Comparison of ENCODE assay signal across 16 cellular contexts in genomic region chr6:14241255-14242070, GRCh38.
A peak's percentile ranks its signal among the peaks of the same experiment; 100 is the strongest.
DNase-seq lines count a peak whose midpoint lies in the region; ATAC-seq lines count a peak whose summit lies in the region.
"Had no signal": no experiment of that assay in that cellular context is flagged by ENCODE, and none has a peak within 500 bp of the region (broad histone marks: within the 10 kb centered on the region; RNA-seq: fewer than 3 reads in every experiment).

No MANE protein-coding gene starts in this region.

- peak overlapping the region; percentile 93 for H3K27ac ChIP-seq in KOPT-K1 (ENCODE audit: low read depth, low read length, poor library complexity, severe bottlenecking)
- H3K27ac ChIP-seq: breast epithelium, thoracic aorta had no signal

- peak overlapping the region; percentile 7 for H3K4me3 Mint-ChIP-seq in stimulated activated memory B cell treated with anti-CD40 and anti-IgM and Interleukin-4, amounts not matched to agents 10 μg/mL and 1 μg/mL and 100 μg/mL, for 72 hours
- H3K4me3 Mint-ChIP-seq in effector memory CD8-positive, alpha-beta T cell = no peak overlapping the region
- H3K4me3 Mint-ChIP-seq: activated naive CD8-positive, alpha-beta T cell treated with anti-CD3 and anti-CD28 coated beads, Interleukin-2, amount 50 U/mL, for 24 hours; natural killer cell; WTC11 had no signal

- peak overlapping the region; percentile 40 for H3K27ac Mint-ChIP-seq in stimulated activated memory B cell treated with anti-CD40 and anti-IgM and Interleukin-4, amounts not matched to agents 10 μg/mL and 1 μg/mL and 100 μg/mL, for 72 hours
- peak overlapping the region in 1 of 2 donors; percentile 17 for H3K27ac Mint-ChIP-seq in effector memory CD8-positive, alpha-beta T cell
- H3K27ac Mint-ChIP-seq: activated naive CD8-positive, alpha-beta T cell treated with anti-CD3 and anti-CD28 coated beads, Interleukin-2, amount 50 U/mL, for 24 hours; natural killer cell; progenitor cell of endocrine pancreas; WTC11 had no signal

- peaks cover 20% of the 10 kb centered on the region for H3K36me3 Mint-ChIP-seq in stimulated activated memory B cell treated with anti-CD40 and anti-IgM and Interleukin-4, amounts not matched to agents 10 μg/mL and 1 μg/mL and 100 μg/mL, for 72 hours
- H3K36me3 Mint-ChIP-seq in effector memory CD8-positive, alpha-beta T cell (ENCODE audit: insufficient read depth) = no peaks in the 10 kb centered on the region
- H3K36me3 Mint-ChIP-seq: natural killer cell had no signal

- peaks cover 32% of the 10 kb centered on the region for H3K4me1 Mint-ChIP-seq in stimulated activated memory B cell treated with anti-CD40 and anti-IgM and Interleukin-4, amounts not matched to agents 10 μg/mL and 1 μg/mL and 100 μg/mL, for 72 hours
- H3K4me1 Mint-ChIP-seq in effector memory CD8-positive, alpha-beta T cell (ENCODE audit: low read depth in 2 of 2) = peaks cover 6% of the 10 kb centered on the region in 2 donors

- intact Hi-C loops in Right ventricle myocardium inferior (cut with DNase I) = no loop called here

- H3K36me3 ChIP-seq in KOPT-K1 (ENCODE audit: insufficient read depth, low read length) = no peaks in the 10 kb centered on the region
- H3K36me3 ChIP-seq: breast epithelium, thoracic aorta had no signal

- peaks cover 19% of the 10 kb centered on the region for H3K9me3 ChIP-seq in KOPT-K1 (ENCODE audit: insufficient read depth, low read length, poor library complexity, severe bottlenecking)
- H3K9me3 ChIP-seq: breast epithelium, thoracic aorta had no signal

- no peaks in the 10 kb centered on the region for H3K9me3 Mint-ChIP-seq in stimulated activated memory B cell treated with anti-CD40 and anti-IgM and Interleukin-4, amounts not matched to agents 10 μg/mL and 1 μg/mL and 100 μg/mL, for 72 hours
- H3K9me3 Mint-ChIP-seq in effector memory CD8-positive, alpha-beta T cell = no peaks in the 10 kb centered on the region

- ATAC-seq in GM18909 (IDR thresholded peaks at IDR 0.05; ENCODE audit: poor library complexity, unreplicated experiment) = peak; percentile 47
- ATAC-seq in GM21737 (IDR thresholded peaks at IDR 0.05; ENCODE audit: unreplicated experiment) = peak; percentile 71
- ATAC-seq in stimulated activated memory B cell treated with anti-CD40 and anti-IgM and Interleukin-4, amounts not matched to agents 10 μg/mL and 1 μg/mL and 100 μg/mL, for 72 hours = peak; percentile 41
- ATAC-seq in effector memory CD8-positive, alpha-beta T cell (replicated peaks) = no peak
- ATAC-seq in Right ventricle myocardium inferior = no peak
- ATAC-seq: activated naive CD8-positive, alpha-beta T cell treated with anti-CD3 and anti-CD28 coated beads, Interleukin-2, amount 50 U/mL, for 24 hours; natural killer cell; WTC11 had no signal

- no peaks in the 10 kb centered on the region for H3K27me3 Mint-ChIP-seq in stimulated activated memory B cell treated with anti-CD40 and anti-IgM and Interleukin-4, amounts not matched to agents 10 μg/mL and 1 μg/mL and 100 μg/mL, for 72 hours
- H3K27me3 Mint-ChIP-seq in effector memory CD8-positive, alpha-beta T cell = no peaks in the 10 kb centered on the region
- H3K27me3 Mint-ChIP-seq: activated naive CD8-positive, alpha-beta T cell treated with anti-CD3 and anti-CD28 coated beads, Interleukin-2, amount 50 U/mL, for 24 hours had no signal

- DNase-seq in DMS79 (lab: John Stamatoyannopoulos, UW) (no peak), Right ventricle myocardium inferior (ENCODE audit: missing footprints) (no peak)
- no peak for DNase-seq in effector memory CD8-positive, alpha-beta T cell
- DNase-seq: activated naive CD8-positive, alpha-beta T cell treated with anti-CD3 and anti-CD28 coated beads, Interleukin-2, amount 50 U/mL, for 24 hours; effector CD4-positive, alpha-beta T cell; natural killer cell; NCI-H2029 treated with DMSO at 0.1 percent for 48 hours; SHP77 had no signal

Comparison
In these comparisons a context has a peak if more than half of its experiments do, and no peak if none do; other contexts are left out.
1. ATAC-seq: peak in GM18909 (single experiment), GM21737 (single experiment) and stimulated activated memory B cell treated with anti-CD40 and anti-IgM and Interleukin-4, amounts not matched to agents 10 μg/mL and 1 μg/mL and 100 μg/mL, for 72 hours (single experiment); none in effector memory CD8-positive, alpha-beta T cell (single experiment) and Right ventricle myocardium inferior (single experiment).